ENCODE assay signal across 1 cellular context in the genomic region with DNA sequence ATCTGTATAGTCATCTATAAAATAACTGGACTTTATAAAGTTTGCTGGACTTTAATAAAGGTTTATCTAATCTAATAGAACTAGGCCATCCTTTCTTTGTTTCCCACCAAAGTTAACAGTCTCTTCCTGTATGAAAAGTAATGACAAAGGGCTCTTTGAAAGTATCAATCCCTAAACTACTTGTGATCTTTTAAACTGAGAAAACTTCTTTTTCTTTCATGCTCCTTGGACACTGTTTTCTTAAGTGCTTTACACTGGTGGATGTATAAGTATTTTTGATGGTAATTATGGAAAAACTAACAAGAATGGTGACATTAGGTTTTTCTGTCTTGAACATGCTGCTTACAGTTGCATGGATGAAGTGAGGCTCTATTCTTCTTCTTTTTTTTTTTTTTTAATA.
TF ChIP-seq lines count a peak whose summit lies in the region.

No MANE protein-coding gene starts in this region.

TF ChIP-seq in HepG2, 621 proteins besides CTCF, POLR2A, EP300 and RAD21 (continued from another document):
- TF ChIP-seq, protein P1, sequence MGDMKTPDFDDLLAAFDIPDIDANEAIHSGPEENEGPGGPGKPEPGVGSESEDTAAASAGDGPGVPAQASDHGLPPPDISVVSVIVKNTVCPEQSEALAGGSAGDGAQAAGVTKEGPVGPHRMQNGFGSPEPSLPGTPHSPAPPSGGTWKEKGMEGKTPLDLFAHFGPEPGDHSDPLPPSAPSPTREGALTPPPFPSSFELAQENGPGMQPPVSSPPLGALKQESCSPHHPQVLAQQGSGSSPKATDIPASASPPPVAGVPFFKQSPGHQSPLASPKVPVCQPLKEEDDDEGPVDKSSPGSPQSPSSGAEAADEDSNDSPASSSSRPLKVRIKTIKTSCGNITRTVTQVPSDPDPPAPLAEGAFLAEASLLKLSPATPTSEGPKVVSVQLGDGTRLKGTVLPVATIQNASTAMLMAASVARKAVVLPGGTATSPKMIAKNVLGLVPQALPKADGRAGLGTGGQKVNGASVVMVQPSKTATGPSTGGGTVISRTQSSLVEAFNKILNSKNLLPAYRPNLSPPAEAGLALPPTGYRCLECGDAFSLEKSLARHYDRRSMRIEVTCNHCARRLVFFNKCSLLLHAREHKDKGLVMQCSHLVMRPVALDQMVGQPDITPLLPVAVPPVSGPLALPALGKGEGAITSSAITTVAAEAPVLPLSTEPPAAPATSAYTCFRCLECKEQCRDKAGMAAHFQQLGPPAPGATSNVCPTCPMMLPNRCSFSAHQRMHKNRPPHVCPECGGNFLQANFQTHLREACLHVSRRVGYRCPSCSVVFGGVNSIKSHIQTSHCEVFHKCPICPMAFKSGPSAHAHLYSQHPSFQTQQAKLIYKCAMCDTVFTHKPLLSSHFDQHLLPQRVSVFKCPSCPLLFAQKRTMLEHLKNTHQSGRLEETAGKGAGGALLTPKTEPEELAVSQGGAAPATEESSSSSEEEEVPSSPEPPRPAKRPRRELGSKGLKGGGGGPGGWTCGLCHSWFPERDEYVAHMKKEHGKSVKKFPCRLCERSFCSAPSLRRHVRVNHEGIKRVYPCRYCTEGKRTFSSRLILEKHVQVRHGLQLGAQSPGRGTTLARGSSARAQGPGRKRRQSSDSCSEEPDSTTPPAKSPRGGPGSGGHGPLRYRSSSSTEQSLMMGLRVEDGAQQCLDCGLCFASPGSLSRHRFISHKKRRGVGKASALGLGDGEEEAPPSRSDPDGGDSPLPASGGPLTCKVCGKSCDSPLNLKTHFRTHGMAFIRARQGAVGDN (CRISPR knock-in tag; IDR thresholded peaks at IDR 0.05) = no peak
- TF ChIP-seq FOXC1 (CRISPR knock-in tag; IDR thresholded peaks at IDR 0.05; ENCODE audit: borderline replicate concordance) = no peak
- TF ChIP-seq, protein P2, sequence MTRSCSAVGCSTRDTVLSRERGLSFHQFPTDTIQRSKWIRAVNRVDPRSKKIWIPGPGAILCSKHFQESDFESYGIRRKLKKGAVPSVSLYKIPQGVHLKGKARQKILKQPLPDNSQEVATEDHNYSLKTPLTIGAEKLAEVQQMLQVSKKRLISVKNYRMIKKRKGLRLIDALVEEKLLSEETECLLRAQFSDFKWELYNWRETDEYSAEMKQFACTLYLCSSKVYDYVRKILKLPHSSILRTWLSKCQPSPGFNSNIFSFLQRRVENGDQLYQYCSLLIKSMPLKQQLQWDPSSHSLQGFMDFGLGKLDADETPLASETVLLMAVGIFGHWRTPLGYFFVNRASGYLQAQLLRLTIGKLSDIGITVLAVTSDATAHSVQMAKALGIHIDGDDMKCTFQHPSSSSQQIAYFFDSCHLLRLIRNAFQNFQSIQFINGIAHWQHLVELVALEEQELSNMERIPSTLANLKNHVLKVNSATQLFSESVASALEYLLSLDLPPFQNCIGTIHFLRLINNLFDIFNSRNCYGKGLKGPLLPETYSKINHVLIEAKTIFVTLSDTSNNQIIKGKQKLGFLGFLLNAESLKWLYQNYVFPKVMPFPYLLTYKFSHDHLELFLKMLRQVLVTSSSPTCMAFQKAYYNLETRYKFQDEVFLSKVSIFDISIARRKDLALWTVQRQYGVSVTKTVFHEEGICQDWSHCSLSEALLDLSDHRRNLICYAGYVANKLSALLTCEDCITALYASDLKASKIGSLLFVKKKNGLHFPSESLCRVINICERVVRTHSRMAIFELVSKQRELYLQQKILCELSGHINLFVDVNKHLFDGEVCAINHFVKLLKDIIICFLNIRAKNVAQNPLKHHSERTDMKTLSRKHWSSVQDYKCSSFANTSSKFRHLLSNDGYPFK (CRISPR knock-in tag; IDR thresholded peaks at IDR 0.05; ENCODE audit: borderline replicate concordance) = no peak
- no peak for TF ChIP-seq ZNF333 (CRISPR knock-in tag; IDR thresholded peaks at IDR 0.05; ENCODE audit: borderline replicate concordance)
- no peak for TF ChIP-seq BRCA1 (CRISPR knock-in tag; IDR thresholded peaks at IDR 0.05)
- no peak for TF ChIP-seq ZNF660 (CRISPR knock-in tag; IDR thresholded peaks at IDR 0.05; ENCODE audit: borderline replicate concordance, low read depth)
- no peak for TF ChIP-seq RBFOX2 (IDR thresholded peaks at IDR 0.05; ENCODE audit: low read depth, low read length)
- TF ChIP-seq PCBP2 (optimal IDR thresholded peaks at IDR 0.05; ENCODE audit: low read depth, low read length, poor library complexity, severe bottlenecking) = no peak
- TF ChIP-seq ZKSCAN5 (CRISPR knock-in tag; IDR thresholded peaks at IDR 0.05) = no peak
- no peak for TF ChIP-seq ZNF207 (IDR thresholded peaks at IDR 0.05; ENCODE audit: borderline replicate concordance)
- TF ChIP-seq, protein P3, sequence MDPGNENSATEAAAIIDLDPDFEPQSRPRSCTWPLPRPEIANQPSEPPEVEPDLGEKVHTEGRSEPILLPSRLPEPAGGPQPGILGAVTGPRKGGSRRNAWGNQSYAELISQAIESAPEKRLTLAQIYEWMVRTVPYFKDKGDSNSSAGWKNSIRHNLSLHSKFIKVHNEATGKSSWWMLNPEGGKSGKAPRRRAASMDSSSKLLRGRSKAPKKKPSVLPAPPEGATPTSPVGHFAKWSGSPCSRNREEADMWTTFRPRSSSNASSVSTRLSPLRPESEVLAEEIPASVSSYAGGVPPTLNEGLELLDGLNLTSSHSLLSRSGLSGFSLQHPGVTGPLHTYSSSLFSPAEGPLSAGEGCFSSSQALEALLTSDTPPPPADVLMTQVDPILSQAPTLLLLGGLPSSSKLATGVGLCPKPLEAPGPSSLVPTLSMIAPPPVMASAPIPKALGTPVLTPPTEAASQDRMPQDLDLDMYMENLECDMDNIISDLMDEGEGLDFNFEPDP (CRISPR knock-in tag; conservative IDR thresholded peaks at IDR 0.05) = no peak
- TF ChIP-seq SMARCE1 (IDR thresholded peaks at IDR 0.05; ENCODE audit: borderline replicate concordance) = no peak
- TF ChIP-seq, protein P4, sequence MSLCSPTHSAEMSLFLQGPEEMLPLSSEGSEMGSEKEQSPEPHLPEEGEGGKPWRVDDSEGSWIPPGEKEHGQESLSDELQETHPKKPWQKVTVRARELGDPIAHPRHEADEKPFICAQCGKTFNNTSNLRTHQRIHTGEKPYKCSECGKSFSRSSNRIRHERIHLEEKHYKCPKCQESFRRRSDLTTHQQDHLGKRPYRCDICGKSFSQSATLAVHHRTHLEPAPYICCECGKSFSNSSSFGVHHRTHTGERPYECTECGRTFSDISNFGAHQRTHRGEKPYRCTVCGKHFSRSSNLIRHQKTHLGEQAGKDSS (CRISPR knock-in tag; IDR thresholded peaks at IDR 0.05; ENCODE audit: borderline replicate concordance, low read depth) = no peak
- TF ChIP-seq, protein P5, sequence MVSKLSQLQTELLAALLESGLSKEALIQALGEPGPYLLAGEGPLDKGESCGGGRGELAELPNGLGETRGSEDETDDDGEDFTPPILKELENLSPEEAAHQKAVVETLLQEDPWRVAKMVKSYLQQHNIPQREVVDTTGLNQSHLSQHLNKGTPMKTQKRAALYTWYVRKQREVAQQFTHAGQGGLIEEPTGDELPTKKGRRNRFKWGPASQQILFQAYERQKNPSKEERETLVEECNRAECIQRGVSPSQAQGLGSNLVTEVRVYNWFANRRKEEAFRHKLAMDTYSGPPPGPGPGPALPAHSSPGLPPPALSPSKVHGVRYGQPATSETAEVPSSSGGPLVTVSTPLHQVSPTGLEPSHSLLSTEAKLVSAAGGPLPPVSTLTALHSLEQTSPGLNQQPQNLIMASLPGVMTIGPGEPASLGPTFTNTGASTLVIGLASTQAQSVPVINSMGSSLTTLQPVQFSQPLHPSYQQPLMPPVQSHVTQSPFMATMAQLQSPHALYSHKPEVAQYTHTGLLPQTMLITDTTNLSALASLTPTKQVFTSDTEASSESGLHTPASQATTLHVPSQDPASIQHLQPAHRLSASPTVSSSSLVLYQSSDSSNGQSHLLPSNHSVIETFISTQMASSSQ (IDR thresholded peaks at IDR 0.05; ENCODE audit: low read depth) = no peak
- TF ChIP-seq, protein P5 (CRISPR knock-in tag; IDR thresholded peaks at IDR 0.05; ENCODE audit: borderline replicate concordance) = no peak
- TF ChIP-seq ZFP36L2 (CRISPR knock-in tag; IDR thresholded peaks at IDR 0.05) = no peak
- no peak for TF ChIP-seq SATB2 (CRISPR knock-in tag; IDR thresholded peaks at IDR 0.05)
- no peak for TF ChIP-seq NFIB (CRISPR knock-in tag; IDR thresholded peaks at IDR 0.05; ENCODE audit: borderline replicate concordance)
